2 cellular contexts compared by ENCODE assay signal in genomic region chr9:137300607-137301085, GRCh38.
TF ChIP-seq lines count a peak whose summit lies in the region.

No MANE protein-coding gene starts in this region.

TF ChIP-seq in HEK293T, 16 proteins besides CTCF, POLR2A, EP300 and RAD21:
- no peak for TF ChIP-seq ELF4 (IDR thresholded peaks at IDR 0.05)
- TF ChIP-seq ZNF384 (IDR thresholded peaks at IDR 0.05), result no peak
- no peak for TF ChIP-seq FOXK2 (IDR thresholded peaks at IDR 0.05)
- TF ChIP-seq LEF1 (IDR thresholded peaks at IDR 0.05; ENCODE audit: borderline replicate concordance), result no peak
- no peak for TF ChIP-seq HDGF (IDR thresholded peaks at IDR 0.05; ENCODE audit: borderline replicate concordance)
- no peak for TF ChIP-seq ARNT (IDR thresholded peaks at IDR 0.05)
- no peak for TF ChIP-seq TARDBP (IDR thresholded peaks at IDR 0.05)
- TF ChIP-seq FOXM1 (IDR thresholded peaks at IDR 0.05; ENCODE audit: borderline replicate concordance), result no peak
- no peak for TF ChIP-seq BHLHE40 (IDR thresholded peaks at IDR 0.05; ENCODE audit: borderline replicate concordance)
- no peak for TF ChIP-seq SUZ12 (IDR thresholded peaks at IDR 0.05)
- no peak for TF ChIP-seq PKNOX1 (IDR thresholded peaks at IDR 0.05)
- no peak for TF ChIP-seq SP1 (IDR thresholded peaks at IDR 0.05)
- TF ChIP-seq L3MBTL2 (conservative IDR thresholded peaks at IDR 0.05), result no peak
- TF ChIP-seq CTBP1 (IDR thresholded peaks at IDR 0.05; ENCODE audit: borderline replicate concordance), result no peak
- no peak for TF ChIP-seq NFRKB (IDR thresholded peaks at IDR 0.05)
- no peak for TF ChIP-seq FOXA1 (IDR thresholded peaks at IDR 0.05)

TF ChIP-seq in GM12878, 131 proteins besides CTCF, POLR2A, EP300 and RAD21:
- TF ChIP-seq BRCA1 (IDR thresholded peaks at IDR 0.05; ENCODE audit: low read depth, low read length) (no peak), GATAD2B (conservative IDR thresholded peaks at IDR 0.05; ENCODE audit: low read depth) (no peak), BCL3 (IDR thresholded peaks at IDR 0.05; ENCODE audit: borderline replicate concordance, insufficient read depth, low read depth, low read length, poor library complexity, severe bottlenecking) (no peak), RUNX3 (IDR thresholded peaks at IDR 0.05; ENCODE audit: low read length) (peak; percentile 38), ZSCAN29 (IDR thresholded peaks at IDR 0.05) (no peak), FOS (IDR thresholded peaks at IDR 0.05; ENCODE audit: borderline replicate concordance, extremely low read depth, insufficient read length) (no peak)
TF ChIP-seq in GM12878: peak in this region for 1.
